Comparison of ENCODE assay signal across 8 cellular contexts in genomic region chr1:227762231-227762911, GRCh38. TPM values are rescaled to one million over a fixed set of nuclear protein-coding genes. Genes with fewer than 3 reads are reported as not detected.
DNase-seq lines count a peak whose midpoint lies in the region; ATAC-seq, FAIRE-seq and TF ChIP-seq lines count a peak whose summit lies in the region.

No MANE protein-coding gene starts in this region.

- DNase-seq in GM12864 (ENCODE audit: low read depth), result peak; percentile 36
- peak; percentile 79 for DNase-seq in NCI-H1048 (lab: John Stamatoyannopoulos, UW)
- peak; percentile 18 for DNase-seq in SK-N-MC (ENCODE audit: low read depth, low spot score)
- peak; percentile 44 to 82 (median 62) for DNase-seq in activated naive CD4-positive, alpha-beta T cell (lab: John Stamatoyannopoulos, UW)
- peak; percentile 93 for DNase-seq in germinal center (ENCODE audit: low spot score)
- DNase-seq in pancreas, result peak; percentile 73 to 95 (median 86)
- peak; percentile 25 for DNase-seq in thoracic aorta (ENCODE audit: low spot score)

- H3K9ac ChIP-seq in SK-N-MC (ENCODE audit: insufficient read length), result no peak overlapping the region

- no peak overlapping the region for H3K4me3 ChIP-seq in GM12864 (ENCODE audit: low read depth, low read length)
- H3K4me3 ChIP-seq in SK-N-MC, result no peak overlapping the region
- no peak overlapping the region for H3K4me3 ChIP-seq in pancreas
- no peak overlapping the region for H3K4me3 ChIP-seq in thoracic aorta

- WGBS in pancreas, 2 donors, result 18% methylated on average over 22 of the region's 22 CpGs

- ATAC-seq in HG02610 (IDR thresholded peaks at IDR 0.05; ENCODE audit: unreplicated experiment) (peak; percentile 69), pancreas (peak; percentile 89 to 95 (median 90)), thoracic aorta (ENCODE audit: insufficient number of reproducible peaks, low FRiP score, low read depth) (peak; percentile 25)

- intact Hi-C loops in pancreas (cut with DNase I), result loop anchor here in 2 of 3 donors (2.0 to 10.0 kb wide), 2 partner anchors 182 to 184 kb away; partner anchors contain the start of gene WNT9A (in 2 of the 2)

- H3K36me3 ChIP-seq in SK-N-MC (ENCODE audit: insufficient read depth, low read length) (peaks cover 24% of the 10 kb centered on the region; the same call in 1 of the 2 replicates), pancreas (peaks cover 0 to 17% (median 0%) of the 10 kb centered on the region in 3 donors), thoracic aorta (peaks cover 8% of the 10 kb centered on the region)

- H3K9me3 ChIP-seq in SK-N-MC (ENCODE audit: low read depth, low read length) (no peaks in the 10 kb centered on the region), pancreas (no peaks in the 10 kb centered on the region), thoracic aorta (no peaks in the 10 kb centered on the region)

- no peaks in the 10 kb centered on the region for H3K27me3 ChIP-seq in pancreas
- no peaks in the 10 kb centered on the region for H3K27me3 ChIP-seq in thoracic aorta (replicated peaks; ENCODE audit: insufficient read depth)

- peak; percentile 84 for TF ChIP-seq CTCF in GM12864 (IDR thresholded peaks at IDR 0.05; ENCODE audit: low read depth, low read length, missing control alignments)
- TF ChIP-seq CTCF in pancreas (IDR thresholded peaks at IDR 0.05), result peak; percentile 64 to 85 (median 73)
- TF ChIP-seq CTCF in thoracic aorta (IDR thresholded peaks at IDR 0.05), result peak; percentile 75

- FAIRE-seq in pancreas (lab: Jason Lieb, UNC), result no peak

- H3K4me1 ChIP-seq in pancreas (peaks cover 0 to 4% (median 0%) of the 10 kb centered on the region in 3 donors), thoracic aorta (ENCODE audit: control insufficient read depth in 1 of 2, low read depth in 2 of 2) (peaks cover 4 to 11% of the 10 kb centered on the region in 2 donors)

- H3K27ac ChIP-seq in SK-N-MC (no peak overlapping the region), pancreas (no peak overlapping the region), thoracic aorta (no peak overlapping the region)

RNA-seq across cellular contexts. Expression of gene SNAP47, which starts 27.1 kb away (rescaled TPM):
- total RNA-seq in pancreas (10 to 100 TPM; 12.3 to 21.5 (median 14.7) TPM), thoracic aorta (10 to 100 TPM; 26.3 to 42.4 TPM)
- 10 to 100 TPM; 12.7 to 18.4 TPM for polyA plus RNA-seq in pancreas

RNA-seq across cellular contexts. Expression of gene JMJD4, which starts 27.3 kb away (rescaled TPM):
- total RNA-seq in pancreas (1 to 10 TPM; 4.8 to 9.9 (median 8.5) TPM), thoracic aorta (10 to 100 TPM; 19.4 to 24.2 TPM)
- 10 to 100 TPM; 12.4 to 14.8 TPM for polyA plus RNA-seq in pancreas

RNA-seq across cellular contexts. Expression of gene PRSS38, which starts 53.1 kb away (rescaled TPM):
- total RNA-seq in pancreas (not detected), thoracic aorta (not detected)
- polyA plus RNA-seq in pancreas, result not detected

Comparison
In these comparisons a context has a peak if more than half of its experiments do, and no peak if none do; other contexts are left out.
1. DNase-seq: peak in every context shown above with its lines; median percentile 93 in germinal center; 86 in pancreas; 79 in NCI-H1048; 62 in activated naive CD4-positive, alpha-beta T cell; 36 in GM12864; 25 in thoracic aorta; 18 in SK-N-MC.
2. ATAC-seq: peak in every context shown above with its lines; median percentile 90 in pancreas; 69 in HG02610; 25 in thoracic aorta.